In genomic region chr22:35564975-35565867, GRCh38 we compare ENCODE assay signal across 1 cellular context.
TF ChIP-seq lines count a peak whose summit lies in the region.

No MANE protein-coding gene starts in this region.

TF ChIP-seq in HepG2, 621 proteins besides CTCF, POLR2A, EP300 and RAD21 (continued from another document):
- TF ChIP-seq ZFP90 (CRISPR knock-in tag; IDR thresholded peaks at IDR 0.05; ENCODE audit: borderline replicate concordance) (no peak), E2F1 (CRISPR knock-in tag; IDR thresholded peaks at IDR 0.05) (no peak), MNT (IDR thresholded peaks at IDR 0.05) (peak; percentile 93)
